ENCODE assay signal across 10 cellular contexts in genomic region chr20:49284818-49285217, GRCh38. TPM values are rescaled to one million over a fixed set of nuclear protein-coding genes. Genes with fewer than 3 reads are reported as not detected.
DNase-seq lines count a peak whose midpoint lies in the region; ATAC-seq, FAIRE-seq and TF ChIP-seq lines count a peak whose summit lies in the region.
"Had no signal": no experiment of that assay in that cellular context is flagged by ENCODE, and none has a peak within 500 bp of the region (broad histone marks: within the 10 kb centered on the region; RNA-seq: fewer than 3 reads in every experiment).

No MANE protein-coding gene starts in this region.

- in situ Hi-C loops in K562 (cut with MboI), result no loop called here

- no peak for FAIRE-seq in K562 (lab: Jason Lieb, UNC)

- H3K9ac ChIP-seq in K562 (ENCODE audit: insufficient read depth in 1 of 2, low read depth in 2 of 2, low read length in 2 of 2), result peak overlapping the region; percentile 35 to 38; a peak in 2 of 4 replicates

- DNase-seq in activated CD4-positive, alpha-beta T cell treated with anti-CD3 and anti-CD28 coated beads for 36 hours, result no peak
- DNase-seq in activated CD4-positive, alpha-beta T cell treated with anti-CD3 and anti-CD28 coated beads, Interleukin-2, amount 50 U/mL, for 48 hours, result no peak
- DNase-seq in NB4 (ENCODE audit: low read depth) (no peak), K562 (ENCODE audit: extremely low read depth in 1 of 4, low spot score in 3 of 4) (no peak), osteocyte (ENCODE audit: extremely low spot score, unreplicated experiment) (no peak), NCI-H2196 treated with DMSO at 0.1 percent for 48 hours (lab: John Stamatoyannopoulos, UW; ENCODE audit: unreplicated experiment) (no peak), ecto neural progenitor cell (ENCODE audit: low spot score) (no peak), GM19238 (ENCODE audit: insufficient read length, low spot score) (no peak)
- DNase-seq: NCI-H2171 treated with DMSO at 0.1 percent for 48 hours had no signal

- no peak for TF ChIP-seq RAD21 in K562 (CRISPR knock-in tag; conservative IDR thresholded peaks at IDR 0.05 in 1 of 2, IDR thresholded peaks at IDR 0.05 in 1 of 2)

- no peak for TF ChIP-seq EP300 in K562 (IDR thresholded peaks at IDR 0.05; ENCODE audit: low read length)

- H3K27me3 Mint-ChIP-seq in activated CD4-positive, alpha-beta T cell treated with anti-CD3 and anti-CD28 coated beads for 36 hours, result no peaks in the 10 kb centered on the region
- H3K27me3 Mint-ChIP-seq in osteocyte (ENCODE audit: unreplicated experiment), result no peaks in the 10 kb centered on the region

- no TSS peak for BruUV-seq in K562 (replicated peaks; lab: Mats Ljungman, UMichigan)

- no peak overlapping the region for H2AFZ ChIP-seq in K562 (ENCODE audit: low read depth, low read length)

- peaks cover 99% of the 10 kb centered on the region for H3K36me3 Mint-ChIP-seq in activated CD4-positive, alpha-beta T cell treated with anti-CD3 and anti-CD28 coated beads for 36 hours (ENCODE audit: low read depth)
- peaks cover 98% of the 10 kb centered on the region for H3K36me3 Mint-ChIP-seq in osteocyte (ENCODE audit: unreplicated experiment)

- CTCF ChIA-PET in activated CD4-positive, alpha-beta T cell treated with anti-CD3 and anti-CD28 coated beads for 36 hours (lab: Charles Lee), result interaction anchor here (0.5 kb wide), 1 partner anchor 556 kb away, joined by 3 read pairs; no protein-coding TSS in a partner anchor
- CTCF ChIA-PET in K562 (lab: Yijun Ruan, JAX; ENCODE audit: low intra/inter-chr PET ratio), result interaction anchor here (0.7 kb wide), 1 partner anchor 1994 kb away, joined by 4 read pairs; no protein-coding TSS in a partner anchor

- peaks cover 94% of the 10 kb centered on the region for H4K20me1 ChIP-seq in K562 (replicated peaks; ENCODE audit: control insufficient read depth, insufficient read depth, low read length)

- ATAC-seq in activated CD4-positive, alpha-beta T cell treated with anti-CD3 and anti-CD28 coated beads for 36 hours, result no peak
- no peak for ATAC-seq in K562

- 36% methylated on average over 5 of the region's 5 CpGs for WGBS in K562 (ENCODE audit: insufficient coverage, low coverage, missing lambda C conversion rate)

- TF ChIP-seq POLR2A in NB4 (IDR thresholded peaks at IDR 0.05; ENCODE audit: extremely low read depth, insufficient read length) (no peak), K562 (conservative IDR thresholded peaks at IDR 0.05) (no peak; the same call in 1 of the 2 replicates)

- POLR2A ChIA-PET in activated CD4-positive, alpha-beta T cell treated with anti-CD3 and anti-CD28 coated beads for 36 hours (lab: Charles Lee), result no interaction called here
- POLR2A ChIA-PET in K562 (lab: Yijun Ruan, JAX), result interaction anchor here (0.6 kb wide), 1 partner anchor 31 kb away, joined by 3 read pairs; no protein-coding TSS in a partner anchor

- peaks cover 7 to 47% of the 10 kb centered on the region in 2 experiments for H3K4me1 ChIP-seq in K562 (replicated peaks in 1 of 2; ENCODE audit: control insufficient read depth in 2 of 2, insufficient read depth in 2 of 2, low read length in 2 of 2)

- H3K36me3 ChIP-seq in K562 (ENCODE audit: control insufficient read depth, insufficient read depth, low read length), result peaks cover 100% of the 10 kb centered on the region

- H3K9me1 ChIP-seq in K562 (ENCODE audit: control insufficient read depth, insufficient read depth, low read length), result peaks cover 21% of the 10 kb centered on the region

- H3K27ac ChIP-seq in K562 (ENCODE audit: extremely low read depth, low read depth, low read length), result peak overlapping the region; percentile 66; the same call in 1 of the 3 replicates
- H3K27ac ChIP-seq: right atrium auricular region had no signal

- intact Hi-C loops in activated CD4-positive, alpha-beta T cell treated with anti-CD3 and anti-CD28 coated beads for 36 hours (cut with DNase I, micrococcal nuclease), result no loop called here
- intact Hi-C loops in K562 (cut with micrococcal nuclease), result no loop called here

- H3K4me1 Mint-ChIP-seq in activated CD4-positive, alpha-beta T cell treated with anti-CD3 and anti-CD28 coated beads for 36 hours, result peaks cover 80% of the 10 kb centered on the region
- H3K4me1 Mint-ChIP-seq in osteocyte (ENCODE audit: unreplicated experiment), result peaks cover 87% of the 10 kb centered on the region

- no peaks in the 10 kb centered on the region for H3K27me3 ChIP-seq in K562 (ENCODE audit: control insufficient read depth in 2 of 2, insufficient read depth in 2 of 2, low read length in 2 of 2)
- H3K27me3 ChIP-seq: right atrium auricular region had no signal

- peak overlapping the region; percentile 83 for H3K27ac Mint-ChIP-seq in activated CD4-positive, alpha-beta T cell treated with anti-CD3 and anti-CD28 coated beads for 36 hours
- peak overlapping the region; percentile 98 for H3K27ac Mint-ChIP-seq in osteocyte (ENCODE audit: unreplicated experiment)

- H3K4me3 Mint-ChIP-seq in activated CD4-positive, alpha-beta T cell treated with anti-CD3 and anti-CD28 coated beads for 36 hours, result peak overlapping the region; percentile 92
- H3K4me3 Mint-ChIP-seq in osteocyte (ENCODE audit: unreplicated experiment), result peak overlapping the region; percentile 9

- H3K79me2 ChIP-seq in K562 (ENCODE audit: control insufficient read depth, insufficient read depth, low read length), result peaks cover 92% of the 10 kb centered on the region

- H3K4me3 ChIP-seq in NB4 (ENCODE audit: low read depth, low read length), result peak overlapping the region; percentile 41
- peak overlapping the region; percentile 93; the same call in 1 of the 2 replicates for H3K4me3 ChIP-seq in K562
- H3K4me3 ChIP-seq: right atrium auricular region had no signal

- peak overlapping the region; percentile 50; the same call in 1 of the 2 replicates for H3K4me2 ChIP-seq in K562 (ENCODE audit: insufficient read depth, low read length)

- H3K9me3 Mint-ChIP-seq in activated CD4-positive, alpha-beta T cell treated with anti-CD3 and anti-CD28 coated beads for 36 hours (ENCODE audit: low read depth), result peaks cover 30% of the 10 kb centered on the region
- peaks cover 12% of the 10 kb centered on the region for H3K9me3 Mint-ChIP-seq in osteocyte (ENCODE audit: unreplicated experiment)

- no peak for TF ChIP-seq CTCF in NB4 (IDR thresholded peaks at IDR 0.05; ENCODE audit: low read depth, low read length)
- TF ChIP-seq CTCF in K562 (IDR thresholded peaks at IDR 0.05 in 2 of 3, conservative IDR thresholded peaks at IDR 0.05 in 1 of 3; ENCODE audit: insufficient read depth in 2 of 3, low read depth in 1 of 3, low read length in 3 of 3), result no peak
- TF ChIP-seq CTCF in osteocyte (IDR thresholded peaks at IDR 0.05), result no peak

- H3K9me3 ChIP-seq in K562 (replicated peaks; ENCODE audit: control insufficient read depth, insufficient read depth, low read depth, low read length), result peaks cover 2% of the 10 kb centered on the region; the same call in 1 of the 2 replicates

TF ChIP-seq in K562, 482 proteins besides CTCF, POLR2A, EP300 and RAD21:
- TF ChIP-seq SMARCA5 (IDR thresholded peaks at IDR 0.05), result no peak
- TF ChIP-seq PHB (CRISPR knock-in tag; IDR thresholded peaks at IDR 0.05), result no peak
- TF ChIP-seq POLR2AphosphoS5 (IDR thresholded peaks at IDR 0.05; ENCODE audit: control insufficient read depth, insufficient read depth, low read depth, low read length), result peak; percentile 61
- TF ChIP-seq RBM39 (optimal IDR thresholded peaks at IDR 0.05; ENCODE audit: low read depth, low read length), result peak; percentile 23
TF ChIP-seq in K562: peak in this region for 2.

RNA-seq across cellular contexts. Expression of gene ZNFX1, which starts 7.0 kb away (rescaled TPM):
- total RNA-seq in activated CD4-positive, alpha-beta T cell treated with anti-CD3 and anti-CD28 coated beads for 36 hours, result 10 to 100 TPM; 36.4 to 43.8 TPM
- 34.0 and 34.5 TPM in 2 replicates for total RNA-seq in K562 (2011; cell fraction: chromatin; rRNA removed; ENCODE audit: low replicate concordance)
- 14.8 and 15.7 TPM in 2 replicates for total RNA-seq in K562 (2011; cell fraction: nucleolus; rRNA removed)
- total RNA-seq in K562 (2011; cell fraction: nucleoplasm; rRNA removed), result 12.4 and 17.1 TPM in 2 replicates
- total RNA-seq in K562 (2014; rRNA removed), result 10.3 and 12.4 TPM in 2 replicates
- total RNA-seq in K562 (2014; rRNA removed; fragmentation: Illumina TruSeq; extraction: Trizol), result 11.9 and 13.5 TPM in 2 replicates
- total RNA-seq in K562 (2015; rRNA removed; fragmentation: Illumina TruSeq; extraction: Trizol), result 12.4 and 13.8 TPM in 2 replicates
- total RNA-seq in K562 (2021), result 11.9 and 13.4 TPM in 2 replicates
- polyA plus RNA-seq in K562 (2011; rRNA removed), result 2.5 and 3.8 TPM in 2 replicates
- polyA plus RNA-seq in K562 (2011; cell fraction: cytosol; rRNA removed), result 3.5 and 4.1 TPM in 2 replicates
- polyA plus RNA-seq in K562 (2011; cell fraction: nucleus; rRNA removed), result 3.0 and 7.0 TPM in 2 replicates
- polyA plus RNA-seq in K562 (2012), result 6.0 and 6.5 TPM in 2 replicates
- 10.4 and 11.6 TPM in 2 replicates for polyA plus RNA-seq in K562 (2014; fragmentation: Illumina TruSeq; extraction: Trizol)
- 1 to 10 TPM; 4.4 to 4.9 TPM for polyA plus RNA-seq in K562 (2014; fragmentation: Nextera tagmentation; extraction: Ambion mirVana)
- 7.2 and 7.6 TPM in 2 replicates for polyA plus RNA-seq in K562 (2014; rRNA removed)
- polyA minus RNA-seq in K562 (2011; rRNA and poly(A)+ RNA removed), result 15.4 and 15.9 TPM in 2 replicates
- polyA minus RNA-seq in K562 (2011; cell fraction: cytosol; rRNA and poly(A)+ RNA removed), result 5.7 and 9.7 TPM in 2 replicates
- polyA minus RNA-seq in K562 (2011; cell fraction: nucleus; rRNA and poly(A)+ RNA removed), result 9.0 and 12.0 TPM in 2 replicates
- total RNA-seq in osteocyte, result 48.1 and 51.6 TPM in 2 replicates
